In the genomic region with DNA sequence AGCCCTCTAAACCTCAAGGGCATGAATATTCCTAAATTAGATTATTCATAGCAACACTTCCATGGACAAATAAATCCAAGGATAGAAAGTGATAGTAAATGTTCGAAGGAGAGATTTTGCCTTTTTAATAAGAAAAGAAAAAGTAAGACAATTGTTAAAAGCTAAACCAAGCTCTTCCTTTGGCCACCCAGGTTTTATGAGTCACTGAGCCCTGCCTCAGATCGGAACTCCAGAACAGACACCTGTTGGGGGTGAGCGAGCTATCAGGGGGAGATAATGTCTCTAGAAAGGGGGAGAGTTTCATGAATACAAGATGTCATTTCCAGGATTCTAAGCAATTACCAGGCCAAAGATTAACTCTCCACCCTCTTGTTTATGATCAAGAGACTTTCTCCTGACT, we compare ENCODE assay signal across 17 cellular contexts.
A peak's percentile ranks its signal among the peaks of the same experiment; 100 is the strongest.
DNase-seq lines count a peak whose midpoint lies in the region; ATAC-seq and TF ChIP-seq lines count a peak whose summit lies in the region.
"Had no signal": no experiment of that assay in that cellular context is flagged by ENCODE, and none has a peak within 500 bp of the region (broad histone marks: within the 10 kb centered on the region; RNA-seq: fewer than 3 reads in every experiment).

No MANE protein-coding gene starts in this region.

- peaks cover 0 to 3% (median 0%) of the 10 kb centered on the region in 7 donors for H3K9me3 Mint-ChIP-seq in CD14-positive monocyte
- H3K9me3 Mint-ChIP-seq: CD4-positive, alpha-beta T cell; CD8-positive, alpha-beta T cell had no signal

- no peaks in the 10 kb centered on the region for H3K27me3 ChIP-seq in MG63
- H3K27me3 ChIP-seq: BLaER1 had no signal

- CTCF ChIA-PET in HEK293 (lab: Yijun Ruan, JAX) = no interaction called here

- H3K4me3 Mint-ChIP-seq in CD14-positive monocyte = no peak overlapping the region
- H3K4me3 Mint-ChIP-seq: CD4-positive, alpha-beta T cell; CD8-positive, alpha-beta T cell had no signal

- POLR2A ChIA-PET in HEK293 (lab: Yijun Ruan, JAX) = no interaction called here

- no peaks in the 10 kb centered on the region for H3K4me1 ChIP-seq in HEK293 (ENCODE audit: control insufficient read depth, insufficient read depth, low read length)
- H3K4me1 ChIP-seq: BE2C, BLaER1, Caco-2 had no signal

- H3K36me3 ChIP-seq in HEK293 (ENCODE audit: control insufficient read depth in 2 of 2, insufficient read depth in 1 of 2, low read length in 2 of 2) (no peaks in the 10 kb centered on the region), KOPT-K1 (ENCODE audit: insufficient read depth, low read length) (no peaks in the 10 kb centered on the region; the same call in 1 of the 2 replicates), MG63 (no peaks in the 10 kb centered on the region)
- H3K36me3 ChIP-seq: BE2C, BLaER1 had no signal

- H3K4me1 Mint-ChIP-seq in CD14-positive monocyte = no peaks in the 10 kb centered on the region

- H3K27ac Mint-ChIP-seq in CD14-positive monocyte = no peak overlapping the region
- H3K27ac Mint-ChIP-seq: CD4-positive, alpha-beta T cell; CD8-positive, alpha-beta T cell had no signal

- H3K27ac ChIP-seq in HEK293 (ENCODE audit: extremely low read depth, low read depth, low read length) = no peak overlapping the region
- H3K27ac ChIP-seq in KOPT-K1 (ENCODE audit: low read depth, low read length, poor library complexity, severe bottlenecking) = peak overlapping the region; percentile 93
- H3K27ac ChIP-seq: BLaER1 had no signal

- ATAC-seq in HG03097 (IDR thresholded peaks at IDR 0.05; ENCODE audit: low FRiP score, unreplicated experiment) = no peak
- ATAC-seq: CD8-positive, alpha-beta T cell had no signal

- no peaks in the 10 kb centered on the region for H3K36me3 Mint-ChIP-seq in CD14-positive monocyte
- H3K36me3 Mint-ChIP-seq: CD8-positive, alpha-beta T cell had no signal

- DNase-seq in myocyte (ENCODE audit: low read depth) = peak; percentile 26
- DNase-seq in CD14-positive monocyte (ENCODE audit: low spot score) = no peak
- DNase-seq in MG63 = no peak
- DNase-seq: 8988T; ACHN; BE2C; C1 segment of cervical spinal cord; Caco-2; Calu3; CD4-positive, alpha-beta T cell; CD8-positive, alpha-beta T cell; DMS79 treated with DMSO at 0.1 percent for 48 hours; GF-D8 had no signal

- peaks cover 0 to 2% (median 0%) of the 10 kb centered on the region in 3 donors for H3K27me3 Mint-ChIP-seq in CD14-positive monocyte (ENCODE audit: low read depth in 3 of 3)

- intact Hi-C loops in CD14-positive monocyte (cut with micrococcal nuclease) = loop anchor here in 1 of 2 donors (10.0 kb wide), 1 partner anchor 170 kb away; a partner anchor contains a TSS

- H3K9me3 ChIP-seq in HEK293 (ENCODE audit: control insufficient read depth, insufficient read depth, low read depth, low read length) (no peaks in the 10 kb centered on the region), KOPT-K1 (ENCODE audit: insufficient read depth, low read length, poor library complexity, severe bottlenecking) (no peaks in the 10 kb centered on the region), MG63 (no peaks in the 10 kb centered on the region)
- H3K9me3 ChIP-seq: BE2C, BLaER1, Caco-2 had no signal

- no peak for TF ChIP-seq CTCF in HEK293 (tag by site-specific recombination; IDR thresholded peaks at IDR 0.05)
- no peak for TF ChIP-seq CTCF in CD14-positive monocyte (IDR thresholded peaks at IDR 0.05)

- H3K4me3 ChIP-seq in HEK293 (ENCODE audit: low read depth, low read length) (no peak overlapping the region), MG63 (no peak overlapping the region)
- H3K4me3 ChIP-seq: BLaER1 had no signal

TF ChIP-seq in HEK293, 187 proteins besides CTCF, POLR2A, EP300 and RAD21:
- no peak for TF ChIP-seq REPIN1 (tag by site-specific recombination; IDR thresholded peaks at IDR 0.05; ENCODE audit: low read depth)
- TF ChIP-seq SCRT2 (tag by site-specific recombination; IDR thresholded peaks at IDR 0.05) = peak; percentile 40; the same call in 1 of the 2 replicates
